Comparison of ENCODE assay signal across 1 cellular context in the genomic region with DNA sequence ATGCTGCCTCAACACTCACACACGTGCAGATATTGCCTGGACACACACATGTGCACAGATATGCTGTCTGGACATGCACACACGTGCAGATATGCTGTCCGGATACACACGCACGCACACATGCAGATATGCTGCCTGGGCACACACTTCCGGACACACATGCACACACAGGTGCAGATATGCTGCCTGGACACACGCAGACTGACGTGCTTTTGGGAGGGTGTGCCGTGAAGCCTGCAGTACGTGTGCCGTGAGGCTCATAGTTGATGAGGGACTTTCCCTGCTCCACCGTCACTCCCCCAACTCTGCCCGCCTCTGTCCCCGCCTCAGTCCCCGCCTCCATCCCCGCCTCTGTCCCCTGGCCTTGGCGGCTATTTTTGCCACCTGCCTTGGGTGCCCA.
TF ChIP-seq lines count a peak whose summit lies in the region.

No MANE protein-coding gene starts in this region.

TF ChIP-seq in HEK293, 187 proteins besides CTCF, POLR2A, EP300 and RAD21 (continued from another document):
- TF ChIP-seq INSM2 (tag by site-specific recombination; IDR thresholded peaks at IDR 0.05) (no peak), SP2 (tag by site-specific recombination; IDR thresholded peaks at IDR 0.05) (peak; percentile 57), SP3 (tag by site-specific recombination; IDR thresholded peaks at IDR 0.05) (peak; percentile 59), EGR2 (tag by site-specific recombination; IDR thresholded peaks at IDR 0.05; ENCODE audit: low read depth) (peak; percentile 53; the same call in 1 of the 2 replicates), TRIM28 (IDR thresholded peaks at IDR 0.05; ENCODE audit: borderline replicate concordance, low read length) (peak; percentile 19; the same call in 1 of the 2 replicates), GLIS1 (tag by site-specific recombination; IDR thresholded peaks at IDR 0.05) (0 out of 2 replicates have a peak, but pooled peaks have one; percentile 31), ZFHX2 (tag by site-specific recombination; conservative IDR thresholded peaks at IDR 0.05) (peak; percentile 66)
- TF ChIP-seq, protein P1, sequence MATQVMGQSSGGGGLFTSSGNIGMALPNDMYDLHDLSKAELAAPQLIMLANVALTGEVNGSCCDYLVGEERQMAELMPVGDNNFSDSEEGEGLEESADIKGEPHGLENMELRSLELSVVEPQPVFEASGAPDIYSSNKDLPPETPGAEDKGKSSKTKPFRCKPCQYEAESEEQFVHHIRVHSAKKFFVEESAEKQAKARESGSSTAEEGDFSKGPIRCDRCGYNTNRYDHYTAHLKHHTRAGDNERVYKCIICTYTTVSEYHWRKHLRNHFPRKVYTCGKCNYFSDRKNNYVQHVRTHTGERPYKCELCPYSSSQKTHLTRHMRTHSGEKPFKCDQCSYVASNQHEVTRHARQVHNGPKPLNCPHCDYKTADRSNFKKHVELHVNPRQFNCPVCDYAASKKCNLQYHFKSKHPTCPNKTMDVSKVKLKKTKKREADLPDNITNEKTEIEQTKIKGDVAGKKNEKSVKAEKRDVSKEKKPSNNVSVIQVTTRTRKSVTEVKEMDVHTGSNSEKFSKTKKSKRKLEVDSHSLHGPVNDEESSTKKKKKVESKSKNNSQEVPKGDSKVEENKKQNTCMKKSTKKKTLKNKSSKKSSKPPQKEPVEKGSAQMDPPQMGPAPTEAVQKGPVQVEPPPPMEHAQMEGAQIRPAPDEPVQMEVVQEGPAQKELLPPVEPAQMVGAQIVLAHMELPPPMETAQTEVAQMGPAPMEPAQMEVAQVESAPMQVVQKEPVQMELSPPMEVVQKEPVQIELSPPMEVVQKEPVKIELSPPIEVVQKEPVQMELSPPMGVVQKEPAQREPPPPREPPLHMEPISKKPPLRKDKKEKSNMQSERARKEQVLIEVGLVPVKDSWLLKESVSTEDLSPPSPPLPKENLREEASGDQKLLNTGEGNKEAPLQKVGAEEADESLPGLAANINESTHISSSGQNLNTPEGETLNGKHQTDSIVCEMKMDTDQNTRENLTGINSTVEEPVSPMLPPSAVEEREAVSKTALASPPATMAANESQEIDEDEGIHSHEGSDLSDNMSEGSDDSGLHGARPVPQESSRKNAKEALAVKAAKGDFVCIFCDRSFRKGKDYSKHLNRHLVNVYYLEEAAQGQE (tag by site-specific recombination; IDR thresholded peaks at IDR 0.05): no peak
